9 cellular contexts compared by ENCODE assay signal in genomic region chr20:38601216-38602184, GRCh38. TPM values are rescaled to one million over a fixed set of nuclear protein-coding genes. Genes with fewer than 3 reads are reported as not detected.
DNase-seq lines count a peak whose midpoint lies in the region; ATAC-seq and TF ChIP-seq lines count a peak whose summit lies in the region.
"Had no signal": no experiment of that assay in that cellular context is flagged by ENCODE, and none has a peak within 500 bp of the region (broad histone marks: within the 10 kb centered on the region; RNA-seq: fewer than 3 reads in every experiment).

Gene ARHGAP40, plus strand, starts transcription at chr20:38601809.

- H3K27ac ChIP-seq in upper lobe of right lung = no peak within 1 kb of the TSS

- H3K4me3 ChIP-seq in upper lobe of right lung = no peak within 1 kb of the TSS

- H3K36me3 Mint-ChIP-seq in activated naive CD4-positive, alpha-beta T cell treated with anti-CD3 and anti-CD28 coated beads for 36 hours (ENCODE audit: low read depth) = no peaks in the 10 kb centered on the region

- peak; percentile 67 for ATAC-seq in HG02759 (IDR thresholded peaks at IDR 0.05; ENCODE audit: unreplicated experiment)
- peak; percentile 62 for ATAC-seq in upper lobe of right lung

- H3K9me3 ChIP-seq in upper lobe of right lung = no peaks in the 10 kb centered on the region

- DNase-seq in Daoy (ENCODE audit: low read depth) (peak; percentile 58), kidney glomerular epithelial cell (lab: John Stamatoyannopoulos, UW) (peak; percentile 11), upper lobe of right lung (no peak), NCI-H1092 (lab: John Stamatoyannopoulos, UW) (no peak), NCI-H345 treated with DMSO at 0.1 percent for 48 hours (lab: John Stamatoyannopoulos, UW; ENCODE audit: unreplicated experiment) (no peak), amygdala (lab: John Stamatoyannopoulos, UW) (no peak)
- DNase-seq in activated naive CD4-positive, alpha-beta T cell treated with anti-CD3 and anti-CD28 coated beads for 36 hours = peak; percentile 48

- intact Hi-C loops in activated naive CD4-positive, alpha-beta T cell treated with anti-CD3 and anti-CD28 coated beads for 36 hours (cut with micrococcal nuclease) = no loop called here
- intact Hi-C loops in upper lobe of right lung (cut with DNase I) = no loop called here

- peaks cover 44% of the 10 kb centered on the region for H3K27me3 Mint-ChIP-seq in activated naive CD4-positive, alpha-beta T cell treated with anti-CD3 and anti-CD28 coated beads for 36 hours (ENCODE audit: low read depth)

- peaks cover 42% of the 10 kb centered on the region for H3K27me3 ChIP-seq in upper lobe of right lung

- no peaks in the 10 kb centered on the region for H3K36me3 ChIP-seq in upper lobe of right lung

- CTCF ChIA-PET in activated naive CD4-positive, alpha-beta T cell treated with anti-CD3 and anti-CD28 coated beads for 36 hours (lab: Charles Lee) = no interaction called here

- no peaks in the 10 kb centered on the region for H3K4me1 ChIP-seq in upper lobe of right lung

- H3K4me3 Mint-ChIP-seq in activated naive CD4-positive, alpha-beta T cell treated with anti-CD3 and anti-CD28 coated beads for 36 hours = peak within 1 kb of the TSS; percentile 11

- no peak for TF ChIP-seq CTCF in upper lobe of right lung (IDR thresholded peaks at IDR 0.05)

- no peaks in the 10 kb centered on the region for H3K9me3 Mint-ChIP-seq in activated naive CD4-positive, alpha-beta T cell treated with anti-CD3 and anti-CD28 coated beads for 36 hours

- H3K4me1 Mint-ChIP-seq in activated naive CD4-positive, alpha-beta T cell treated with anti-CD3 and anti-CD28 coated beads for 36 hours (ENCODE audit: low read depth) = peaks cover 10% of the 10 kb centered on the region

- no peak within 1 kb of the TSS for H3K27ac Mint-ChIP-seq in activated naive CD4-positive, alpha-beta T cell treated with anti-CD3 and anti-CD28 coated beads for 36 hours

RNA-seq across cellular contexts. Expression of gene ARHGAP40, which starts in this region (rescaled TPM):
- total RNA-seq in Daoy (2014; rRNA removed; shearing (Covaris generic)) = not detected in 2 replicates
- total RNA-seq in activated naive CD4-positive, alpha-beta T cell treated with anti-CD3 and anti-CD28 coated beads for 36 hours = not detected
- 0.72 TPM for total RNA-seq in upper lobe of right lung
- total RNA-seq: glomerular endothelial cell had no signal

Comparison
In these comparisons a context has a peak if more than half of its experiments do, and no peak if none do; other contexts are left out.
1. Peak in DNase-seq in Daoy; RNA of the gene not detected or under 1 TPM.
2. Peak in DNase-seq in activated naive CD4-positive, alpha-beta T cell treated with anti-CD3 and anti-CD28 coated beads for 36 hours; RNA of the gene not detected or under 1 TPM.
3. Peak in ATAC-seq in upper lobe of right lung; RNA of the gene not detected or under 1 TPM.